In genomic region chr3:179688847-179689246, GRCh38 we compare ENCODE assay signal across 21 cellular contexts. TPM values are rescaled to one million over a fixed set of nuclear protein-coding genes. Genes with fewer than 3 reads are reported as not detected.
A peak's percentile ranks its signal among the peaks of the same experiment; 100 is the strongest.
DNase-seq lines count a peak whose midpoint lies in the region; ATAC-seq and TF ChIP-seq lines count a peak whose summit lies in the region.
"Had no signal": no experiment of that assay in that cellular context is flagged by ENCODE, and none has a peak within 500 bp of the region (broad histone marks: within the 10 kb centered on the region; RNA-seq: fewer than 3 reads in every experiment).

No MANE protein-coding gene starts in this region.

- H3K27me3 ChIP-seq in esophagus muscularis mucosa = no peaks in the 10 kb centered on the region
- H3K27me3 ChIP-seq: gastrocnemius medialis, Peyer's patch, right atrium auricular region, tibial artery had no signal

- H3K4me3 ChIP-seq in esophagus muscularis mucosa = no peak overlapping the region
- H3K4me3 ChIP-seq: gastrocnemius medialis, left ventricle myocardium inferior, Peyer's patch, right atrium auricular region, tibial artery had no signal

- TF ChIP-seq POLR2A in esophagus muscularis mucosa (IDR thresholded peaks at IDR 0.05; ENCODE audit: low read depth) = no peak

- peaks cover 0 to 35% (median 7%) of the 10 kb centered on the region in 4 donors for H3K36me3 ChIP-seq in esophagus muscularis mucosa
- H3K36me3 ChIP-seq: Peyer's patch had no signal

- H3K9me3 ChIP-seq in esophagus muscularis mucosa = no peaks in the 10 kb centered on the region
- H3K9me3 ChIP-seq: gastrocnemius medialis, left ventricle myocardium inferior, Peyer's patch, right atrium auricular region, tibial artery had no signal

- H3K27ac ChIP-seq in esophagus muscularis mucosa (replicated peaks in 1 of 4) = no peak overlapping the region
- H3K27ac ChIP-seq: left ventricle myocardium inferior, Peyer's patch, right atrium auricular region, tibial artery had no signal

- WGBS in esophagus muscularis mucosa = 96% methylated on average over 4 of the region's 4 CpGs

- no peak for TF ChIP-seq CTCF in esophagus muscularis mucosa (IDR thresholded peaks at IDR 0.05)

- no peak for TF ChIP-seq EP300 in esophagus muscularis mucosa (IDR thresholded peaks at IDR 0.05)

- no peaks in the 10 kb centered on the region for H3K4me1 ChIP-seq in esophagus muscularis mucosa
- H3K4me1 ChIP-seq: gastrocnemius medialis, Peyer's patch, right atrium auricular region, tibial artery had no signal

- ATAC-seq in HG03571 (IDR thresholded peaks at IDR 0.05; ENCODE audit: unreplicated experiment) (no peak), HG02571 (IDR thresholded peaks at IDR 0.05; ENCODE audit: unreplicated experiment) (no peak), left cardiac atrium (no peak)
- ATAC-seq: gastrocnemius medialis; stimulated activated memory B cell treated with anti-CD40 and anti-IgM and Interleukin-4, amounts not matched to agents 10 μg/mL and 1 μg/mL and 100 μg/mL, for 72 hours had no signal

- DNase-seq in A172 (ENCODE audit: low spot score) (peak; percentile 73), GM03348 (ENCODE audit: low spot score) (peak; percentile 16), RKO (ENCODE audit: low spot score) (peak; percentile 14), esophagus muscularis mucosa (ENCODE audit: extremely low spot score) (peak; percentile 7), NCI-H510A treated with DMSO at 0.1 percent for 48 hours (lab: John Stamatoyannopoulos, UW) (no peak), left cardiac atrium (no peak)
- DNase-seq: activated CD4-positive, alpha-beta T cell treated with anti-CD3 and anti-CD28 coated beads, Interleukin-2, amount 10 ng/mL, durations not matched to agents 7 days and 5 days; activated naive CD4-positive, alpha-beta T cell treated with anti-CD3 and anti-CD28 coated beads, Interleukin-2, amount 50 U/mL, for 16 hours; COR-L47; cortex of kidney; gastrocnemius medialis; left ventricle myocardium inferior; NCI-H146; nucleus accumbens; Peyer's patch; stimulated activated CD4-positive, alpha-beta T cell treated with anti-CD3 and anti-CD28 coated beads, Interleukin-15, amount 100 ng/mL, for 24 hours; tibial artery had no signal

- intact Hi-C loops in esophagus muscularis mucosa (cut with DNase I) = no loop called here
- intact Hi-C loops in left cardiac atrium (cut with DNase I) = no loop called here

RNA-seq across cellular contexts. Expression of gene USP13, which starts 36.0 kb away (rescaled TPM):
- 13.8 and 16.9 TPM in 2 replicates for total RNA-seq in A172 (2014; rRNA removed; shearing (Covaris generic))
- total RNA-seq in esophagus muscularis mucosa (10 to 100 TPM in 3 of 4 donors, 1 to 10 TPM in 1; 8.7 to 15.1 (median 11.9) TPM), left cardiac atrium (10 to 100 TPM; 57.5 to 57.7 TPM)

Comparison
In these comparisons a context has a peak if more than half of its experiments do, and no peak if none do; other contexts are left out.
1. DNase-seq: peak in A172 (single experiment), GM03348 (single experiment), RKO (single experiment) and esophagus muscularis mucosa (single experiment); none in NCI-H510A treated with DMSO at 0.1 percent for 48 hours (single experiment) and left cardiac atrium (single experiment).